8 cellular contexts compared by ENCODE assay signal in genomic region chr11:19951558-19952083, GRCh38.
DNase-seq lines count a peak whose midpoint lies in the region; ATAC-seq lines count a peak whose summit lies in the region.

No MANE protein-coding gene starts in this region.

- peaks cover 37% of the 10 kb centered on the region for H3K4me1 ChIP-seq in HUES6 (ENCODE audit: control insufficient read depth, insufficient read depth, low read length)

- peak overlapping the region; percentile 64 for H3K4me3 Mint-ChIP-seq in activated naive CD4-positive, alpha-beta T cell treated with anti-CD3 and anti-CD28 coated beads, Interleukin-2, amount 50 U/mL, for 24 hours

- no peaks in the 10 kb centered on the region for H3K27me3 ChIP-seq in HUES6 (ENCODE audit: control insufficient read depth, insufficient read depth, low read length)

- ATAC-seq in GM21619 (IDR thresholded peaks at IDR 0.05; ENCODE audit: unreplicated experiment): peak; percentile 91

- H3K4me3 ChIP-seq in HUES6 (ENCODE audit: low read depth, low read length): no peak overlapping the region

- peaks cover 8% of the 10 kb centered on the region for H3K27me3 Mint-ChIP-seq in activated naive CD4-positive, alpha-beta T cell treated with anti-CD3 and anti-CD28 coated beads, Interleukin-2, amount 50 U/mL, for 24 hours

- peak overlapping the region; percentile 49 for H3K9ac ChIP-seq in HUES6 (ENCODE audit: low read length)

- no peaks in the 10 kb centered on the region for H3K9me3 Mint-ChIP-seq in activated naive CD4-positive, alpha-beta T cell treated with anti-CD3 and anti-CD28 coated beads, Interleukin-2, amount 50 U/mL, for 24 hours

- peaks cover 8% of the 10 kb centered on the region for H3K4me1 Mint-ChIP-seq in activated naive CD4-positive, alpha-beta T cell treated with anti-CD3 and anti-CD28 coated beads, Interleukin-2, amount 50 U/mL, for 24 hours

- H3K27ac Mint-ChIP-seq in activated naive CD4-positive, alpha-beta T cell treated with anti-CD3 and anti-CD28 coated beads, Interleukin-2, amount 50 U/mL, for 24 hours: no peak overlapping the region

- no peak for DNase-seq in activated naive CD4-positive, alpha-beta T cell treated with Interleukin-2 at 50 U/mL for 16 hours
- DNase-seq in OCI-M1 (lab: John Stamatoyannopoulos, UW) (peak; percentile 89), lung microvascular endothelial cell (ENCODE audit: low read depth in 2 of 2) (peak; percentile 68 to 70), NK-92 (lab: John Stamatoyannopoulos, UW; ENCODE audit: unreplicated experiment) (no peak)

- peaks cover 17% of the 10 kb centered on the region for H3K36me3 ChIP-seq in HUES6 (ENCODE audit: control insufficient read depth, insufficient read depth, low read length)

- no peaks in the 10 kb centered on the region for H3K9me3 ChIP-seq in HUES6 (ENCODE audit: control insufficient read depth, insufficient read depth, low read depth, low read length)

- no peaks in the 10 kb centered on the region for H3K36me3 Mint-ChIP-seq in activated naive CD4-positive, alpha-beta T cell treated with anti-CD3 and anti-CD28 coated beads, Interleukin-2, amount 50 U/mL, for 24 hours

- no peak overlapping the region; the same call in 1 of the 2 replicates for H3K27ac ChIP-seq in HUES6 (ENCODE audit: low read depth, low read length)
- peak overlapping the region; percentile 6 for H3K27ac ChIP-seq in cingulate gyrus (ENCODE audit: low read depth, low read length)

Comparison
In these comparisons a context has a peak if more than half of its experiments do, and no peak if none do; other contexts are left out.
1. DNase-seq: peak in OCI-M1 (single experiment) and lung microvascular endothelial cell (2 of 2); none in activated naive CD4-positive, alpha-beta T cell treated with Interleukin-2 at 50 U/mL for 16 hours (single experiment) and NK-92 (single experiment).